8 cellular contexts compared by ENCODE assay signal in genomic region chr1:150560986-150561829, GRCh38. TPM values are rescaled to one million over a fixed set of nuclear protein-coding genes. Genes with fewer than 3 reads are reported as not detected.
DNase-seq lines count a peak whose midpoint lies in the region; ATAC-seq and TF ChIP-seq lines count a peak whose summit lies in the region.

No MANE protein-coding gene starts in this region.

- peaks cover 75% of the 10 kb centered on the region for H3K4me1 ChIP-seq in suprapubic skin

- TF ChIP-seq POLR2A in suprapubic skin (IDR thresholded peaks at IDR 0.05): peak; percentile 72 to 90

- H3K27ac ChIP-seq in suprapubic skin: peak overlapping the region; percentile 100

- 1% methylated on average over 14 of the region's 42 CpGs for WGBS in suprapubic skin

- peaks cover 5% of the 10 kb centered on the region for H3K36me3 ChIP-seq in BJ (ENCODE audit: control insufficient read depth, insufficient read depth, low read length)
- H3K36me3 ChIP-seq in suprapubic skin: peaks cover 14% of the 10 kb centered on the region

- no peaks in the 10 kb centered on the region for H3K9me3 ChIP-seq in suprapubic skin

- peak overlapping the region; percentile 47 for H3K4me3 ChIP-seq in BJ (ENCODE audit: low read depth, low read length)
- H3K4me3 ChIP-seq in suprapubic skin: peak overlapping the region; percentile 57

- no peaks in the 10 kb centered on the region for H3K36me3 Mint-ChIP-seq in activated naive CD4-positive, alpha-beta T cell treated with anti-CD3 and anti-CD28 coated beads, Interleukin-2, amount 50 U/mL, for 72 hours

- TF ChIP-seq CTCF in BJ (IDR thresholded peaks at IDR 0.05; ENCODE audit: insufficient read depth, low read depth, low read length) (peak; percentile 90), suprapubic skin (IDR thresholded peaks at IDR 0.05) (peak; percentile 72 to 84)

- H3K27ac Mint-ChIP-seq in activated naive CD4-positive, alpha-beta T cell treated with anti-CD3 and anti-CD28 coated beads, Interleukin-2, amount 50 U/mL, for 72 hours: peak overlapping the region; percentile 100

- DNase-seq in BJ (ENCODE audit: low read depth) (peak; percentile 90), M059J (ENCODE audit: low read depth) (peak; percentile 99), SK-N-DZ (ENCODE audit: low spot score) (peak; percentile 89), globus pallidus (ENCODE audit: low spot score) (peak; percentile 86), occipital lobe (lab: John Stamatoyannopoulos, UW) (peak; percentile 84), suprapubic skin (ENCODE audit: low spot score in 2 of 2) (peak; percentile 95 to 97)
- peak; percentile 87 to 91 for DNase-seq in activated naive CD4-positive, alpha-beta T cell treated with anti-CD3 and anti-CD28 coated beads, Interleukin-2, amount 50 U/mL, for 72 hours (ENCODE audit: low spot score in 2 of 2)

- no peaks in the 10 kb centered on the region for H3K9me3 Mint-ChIP-seq in activated naive CD4-positive, alpha-beta T cell treated with anti-CD3 and anti-CD28 coated beads, Interleukin-2, amount 50 U/mL, for 72 hours

- no peaks in the 10 kb centered on the region for H3K27me3 ChIP-seq in BJ (ENCODE audit: control insufficient read depth, insufficient read depth, low read length)
- no peaks in the 10 kb centered on the region for H3K27me3 ChIP-seq in suprapubic skin

- peak; percentile 43 for ATAC-seq in GM19395 (IDR thresholded peaks at IDR 0.05; ENCODE audit: unreplicated experiment)
- ATAC-seq in activated naive CD4-positive, alpha-beta T cell treated with anti-CD3 and anti-CD28 coated beads, Interleukin-2, amount 50 U/mL, for 72 hours: peak; percentile 42 to 49

- CTCF ChIA-PET in BJ (lab: Yijun Ruan, JAX): interaction anchor here (0.6 to 9.9 kb wide), 42 partner anchors 9 to 435 kb away, joined by 3 to 121 read pairs (median 4); partner anchors contain the start of genes ADAMTSL4, CTSK, ECM1 and ENSA

- POLR2A ChIA-PET in BJ (lab: Charles Lee): interaction anchor here (1.2 to 3.9 kb wide), 2 partner anchors 18 kb away, joined by 5 to 22 read pairs; partner anchors contain the start of gene MCL1

- TF ChIP-seq EP300 in suprapubic skin (IDR thresholded peaks at IDR 0.05): peak; percentile 81

RNA-seq across cellular contexts. Expression of gene ADAMTSL4, which starts 12.0 kb away (rescaled TPM):
- 6.1 and 8.6 TPM in 2 replicates for polyA plus RNA-seq in BJ (2011; rRNA removed)
- 3.8 and 5.9 TPM in 2 replicates for polyA minus RNA-seq in BJ (2011; rRNA and poly(A)+ RNA removed)
- total RNA-seq in M059J (2014; rRNA removed; shearing (Covaris generic)): 1.2 and 2.0 TPM in 2 replicates
- 0.48 and 1.3 TPM in 2 replicates for polyA plus RNA-seq in SK-N-DZ (2014; cell fraction: cytosol; rRNA removed)
- polyA plus RNA-seq in SK-N-DZ (2014; cell fraction: nucleus; rRNA removed): 2.5 and 6.9 TPM in 2 replicates
- total RNA-seq in activated naive CD4-positive, alpha-beta T cell treated with anti-CD3 and anti-CD28 coated beads, Interleukin-2, amount 50 U/mL, for 72 hours: 1 to 10 TPM in 1 of 2 donors, under 1 TPM in 1; 0.96 to 2.9 TPM
- 0.31 TPM for total RNA-seq in occipital lobe
- total RNA-seq in suprapubic skin: 10 to 100 TPM in 3 of 4 donors, 1 to 10 TPM in 1; 7.2 to 22.7 (median 18.0) TPM

RNA-seq across cellular contexts. Expression of gene MCL1, which starts 18.2 kb away (rescaled TPM):
- 45.4 and 80.5 TPM in 2 replicates for polyA plus RNA-seq in BJ (2011; rRNA removed)
- polyA minus RNA-seq in BJ (2011; rRNA and poly(A)+ RNA removed): 69.5 and 71.5 TPM in 2 replicates
- total RNA-seq in M059J (2014; rRNA removed; shearing (Covaris generic)): 130 and 216 TPM in 2 replicates
- 109 and 112 TPM in 2 replicates for polyA plus RNA-seq in SK-N-DZ (2014; cell fraction: cytosol; rRNA removed)
- polyA plus RNA-seq in SK-N-DZ (2014; cell fraction: nucleus; rRNA removed): 116 and 145 TPM in 2 replicates
- total RNA-seq in activated naive CD4-positive, alpha-beta T cell treated with anti-CD3 and anti-CD28 coated beads, Interleukin-2, amount 50 U/mL, for 72 hours: 100 to 1,000 TPM; 277 to 307 TPM
- 146 TPM for total RNA-seq in occipital lobe
- 100 to 1,000 TPM; 211 to 307 (median 270) TPM for total RNA-seq in suprapubic skin

RNA-seq across cellular contexts. Expression of gene FALEC, which starts 45.7 kb away (rescaled TPM):
- polyA plus RNA-seq in BJ (2011; rRNA removed): 0.17 TPM in 1 of 2 replicates, not detected in the other
- not detected in 2 replicates for polyA minus RNA-seq in BJ (2011; rRNA and poly(A)+ RNA removed)
- total RNA-seq in M059J (2014; rRNA removed; shearing (Covaris generic)): not detected in 2 replicates
- 0.58 and 0.60 TPM in 2 replicates for polyA plus RNA-seq in SK-N-DZ (2014; cell fraction: cytosol; rRNA removed)
- polyA plus RNA-seq in SK-N-DZ (2014; cell fraction: nucleus; rRNA removed): not detected in 2 replicates
- under 1 TPM; 0.66 to 0.89 TPM for total RNA-seq in activated naive CD4-positive, alpha-beta T cell treated with anti-CD3 and anti-CD28 coated beads, Interleukin-2, amount 50 U/mL, for 72 hours
- total RNA-seq in occipital lobe (1.1 TPM), suprapubic skin (not detected)

RNA-seq across cellular contexts. Expression of gene ECM1, which starts 53.3 kb away (rescaled TPM):
- 108 and 204 TPM in 2 replicates for polyA plus RNA-seq in BJ (2011; rRNA removed)
- 48.5 and 51.1 TPM in 2 replicates for polyA minus RNA-seq in BJ (2011; rRNA and poly(A)+ RNA removed)
- 50.2 and 55.8 TPM in 2 replicates for total RNA-seq in M059J (2014; rRNA removed; shearing (Covaris generic))
- polyA plus RNA-seq in SK-N-DZ (2014; cell fraction: cytosol; rRNA removed): 1.2 and 1.3 TPM in 2 replicates
- polyA plus RNA-seq in SK-N-DZ (2014; cell fraction: nucleus; rRNA removed): 8.0 and 10.6 TPM in 2 replicates
- 1 to 10 TPM; 1.3 to 1.6 TPM for total RNA-seq in activated naive CD4-positive, alpha-beta T cell treated with anti-CD3 and anti-CD28 coated beads, Interleukin-2, amount 50 U/mL, for 72 hours
- total RNA-seq in occipital lobe (0.94 TPM), suprapubic skin (10 to 100 TPM; 20.8 to 60.7 (median 44.1) TPM)

Comparison
In these comparisons a context has a peak if more than half of its experiments do, and no peak if none do; other contexts are left out.
1. Peak in every context shown above with its lines: DNase-seq, ATAC-seq, H3K4me3 ChIP-seq and H3K27ac ChIP-seq.